In genomic region chr17:45110676-45111611, GRCh38 we compare ENCODE assay signal across 13 cellular contexts. TPM values are rescaled to one million over a fixed set of nuclear protein-coding genes. Genes with fewer than 3 reads are reported as not detected.
DNase-seq lines count a peak whose midpoint lies in the region; ATAC-seq and TF ChIP-seq lines count a peak whose summit lies in the region.
"Had no signal": no experiment of that assay in that cellular context is flagged by ENCODE, and none has a peak within 500 bp of the region (broad histone marks: within the 10 kb centered on the region; RNA-seq: fewer than 3 reads in every experiment).

No MANE protein-coding gene starts in this region.

- in situ Hi-C loops in GM13976 (cut with MboI; ENCODE audit: low sequenced_read_pairs, unreplicated experiment) = no loop called here

- CTCF ChIA-PET in RWPE1 (lab: Yijun Ruan, JAX) = no interaction called here
- CTCF ChIA-PET in activated naive CD4-positive, alpha-beta T cell treated with anti-CD3 and anti-CD28 coated beads, Interleukin-2, amount 10 ng/mL, durations not matched to agents 7 days and 5 days (lab: Charles Lee) = interaction anchor here (1.9 kb wide), 1 partner anchor 12 kb away, joined by 6 read pairs; no protein-coding TSS in a partner anchor

- H3K4me1 ChIP-seq in tibial artery = peaks cover 4 to 75% (median 43%) of the 10 kb centered on the region in 4 donors

- intact Hi-C loops in tibial artery (cut with DNase I; ENCODE audit: low total_unique reads) = no loop called here

- no peak overlapping the region for H3K4me3 Mint-ChIP-seq in activated naive CD4-positive, alpha-beta T cell treated with anti-CD3 and anti-CD28 coated beads, Interleukin-2, amount 10 ng/mL, durations not matched to agents 7 days and 5 days
- H3K4me3 Mint-ChIP-seq: stimulated activated naive CD8-positive, alpha-beta T cell treated with anti-CD3 and anti-CD28 coated beads, Interleukin-15, Interleukin-2, amounts not matched to agents 100 ng/mL and 50 ng/mL, for 24 hours; T-cell had no signal

- TF ChIP-seq CTCF in RWPE1 (conservative IDR thresholded peaks at IDR 0.05; ENCODE audit: low read depth) (no peak), tibial artery (IDR thresholded peaks at IDR 0.05) (peak in 1 of 2 experiments; percentile 41), GM13976 (IDR thresholded peaks at IDR 0.05; ENCODE audit: borderline replicate concordance, control extremely low read depth, extremely low read depth, insufficient read depth, missing control alignments) (no peak)

- H3K4me1 Mint-ChIP-seq in activated naive CD4-positive, alpha-beta T cell treated with anti-CD3 and anti-CD28 coated beads, Interleukin-2, amount 10 ng/mL, durations not matched to agents 7 days and 5 days = no peaks in the 10 kb centered on the region
- H3K4me1 Mint-ChIP-seq: T-cell had no signal

- H3K27ac ChIP-seq in RWPE1 (peak overlapping the region; percentile 81), epithelial cell of prostate (peak overlapping the region; percentile 3), tibial artery (peak overlapping the region; percentile 87 to 91)

- H3K27me3 ChIP-seq in tibial artery = no peaks in the 10 kb centered on the region

- POLR2A ChIA-PET in RWPE1 (lab: Yijun Ruan, JAX; ENCODE audit: low non-redundant PET) = no interaction called here

- H3K9me3 ChIP-seq in tibial artery = no peaks in the 10 kb centered on the region

- peaks cover 42 to 75% (median 72%) of the 10 kb centered on the region in 3 donors for H3K36me3 ChIP-seq in tibial artery

- no peak overlapping the region for H3K27ac Mint-ChIP-seq in activated naive CD4-positive, alpha-beta T cell treated with anti-CD3 and anti-CD28 coated beads, Interleukin-2, amount 10 ng/mL, durations not matched to agents 7 days and 5 days
- H3K27ac Mint-ChIP-seq: stimulated activated naive CD8-positive, alpha-beta T cell treated with anti-CD3 and anti-CD28 coated beads, Interleukin-15, Interleukin-2, amounts not matched to agents 100 ng/mL and 50 ng/mL, for 24 hours; T-cell had no signal

- ATAC-seq in HG02610 (IDR thresholded peaks at IDR 0.05; ENCODE audit: unreplicated experiment) = no peak
- ATAC-seq: T-cell had no signal

- peaks cover 13% of the 10 kb centered on the region for H3K36me3 Mint-ChIP-seq in activated naive CD4-positive, alpha-beta T cell treated with anti-CD3 and anti-CD28 coated beads, Interleukin-2, amount 10 ng/mL, durations not matched to agents 7 days and 5 days

- H3K4me3 ChIP-seq in tibial artery = no peak overlapping the region

- no peaks in the 10 kb centered on the region for H3K9me3 Mint-ChIP-seq in activated naive CD4-positive, alpha-beta T cell treated with anti-CD3 and anti-CD28 coated beads, Interleukin-2, amount 10 ng/mL, durations not matched to agents 7 days and 5 days
- H3K9me3 Mint-ChIP-seq: stimulated activated naive CD8-positive, alpha-beta T cell treated with anti-CD3 and anti-CD28 coated beads, Interleukin-15, Interleukin-2, amounts not matched to agents 100 ng/mL and 50 ng/mL, for 24 hours; T-cell had no signal

- DNase-seq in RWPE1 (ENCODE audit: low spot score) (no peak), epithelial cell of prostate (ENCODE audit: low read depth, low spot score) (no peak), myocyte (ENCODE audit: low read depth) (peak; percentile 83), tibial artery (peak; percentile 63 to 91), GM13976 (ENCODE audit: low spot score) (no peak), HuH-7.5 (ENCODE audit: low spot score) (no peak)
- no peak for DNase-seq in activated naive CD4-positive, alpha-beta T cell treated with anti-CD3 and anti-CD28 coated beads, Interleukin-2, amount 10 ng/mL, durations not matched to agents 7 days and 5 days
- DNase-seq: GF-D8, islet precursor cell, NCI-H226, T-cell had no signal

- H3K27me3 Mint-ChIP-seq in activated naive CD4-positive, alpha-beta T cell treated with anti-CD3 and anti-CD28 coated beads, Interleukin-2, amount 10 ng/mL, durations not matched to agents 7 days and 5 days = peaks cover 2% of the 10 kb centered on the region
- H3K27me3 Mint-ChIP-seq: stimulated activated naive CD8-positive, alpha-beta T cell treated with anti-CD3 and anti-CD28 coated beads, Interleukin-15, Interleukin-2, amounts not matched to agents 100 ng/mL and 50 ng/mL, for 24 hours; T-cell had no signal

RNA-seq across cellular contexts. Expression of gene PLCD3, which starts 21.4 kb away (rescaled TPM):
- 61.3 and 187 TPM in 2 replicates for total RNA-seq in myocyte
- 226 TPM for polyA plus RNA-seq in myocyte (2012)

RNA-seq across cellular contexts. Expression of gene ACBD4, which starts 24.5 kb away (rescaled TPM):
- 3.5 and 6.0 TPM in 2 replicates for total RNA-seq in myocyte
- 12.1 TPM for polyA plus RNA-seq in myocyte (2012)

RNA-seq across cellular contexts. Expression of gene HEXIM1, which starts 37.3 kb away (rescaled TPM):
- total RNA-seq in myocyte = 21.0 and 28.4 TPM in 2 replicates
- 36.2 TPM for polyA plus RNA-seq in myocyte (2012)

RNA-seq across cellular contexts. Expression of gene NMT1, which starts 49.8 kb away (rescaled TPM):
- 80.3 and 88.7 TPM in 2 replicates for total RNA-seq in myocyte
- polyA plus RNA-seq in myocyte (2012) = 114 TPM

RNA-seq across cellular contexts. Expression of gene HEXIM2, which starts 50.7 kb away (rescaled TPM):
- 11.6 and 13.5 TPM in 2 replicates for total RNA-seq in myocyte
- polyA plus RNA-seq in myocyte (2012) = 7.6 TPM

Comparison
In these comparisons a context has a peak if more than half of its experiments do, and no peak if none do; other contexts are left out.
1. DNase-seq: peak in myocyte (single experiment) and tibial artery (2 of 2); none in RWPE1 (single experiment), epithelial cell of prostate (single experiment), activated naive CD4-positive, alpha-beta T cell treated with anti-CD3 and anti-CD28 coated beads, Interleukin-2, amount 10 ng/mL, durations not matched to agents 7 days and 5 days (single experiment), GM13976 (single experiment) and HuH-7.5 (single experiment).
2. H3K27ac ChIP-seq: peak in every context shown above with its lines; median percentile 89 in tibial artery; 81 in RWPE1; 3 in epithelial cell of prostate.